Comparison of ENCODE assay signal across 2 cellular contexts in the genomic region with DNA sequence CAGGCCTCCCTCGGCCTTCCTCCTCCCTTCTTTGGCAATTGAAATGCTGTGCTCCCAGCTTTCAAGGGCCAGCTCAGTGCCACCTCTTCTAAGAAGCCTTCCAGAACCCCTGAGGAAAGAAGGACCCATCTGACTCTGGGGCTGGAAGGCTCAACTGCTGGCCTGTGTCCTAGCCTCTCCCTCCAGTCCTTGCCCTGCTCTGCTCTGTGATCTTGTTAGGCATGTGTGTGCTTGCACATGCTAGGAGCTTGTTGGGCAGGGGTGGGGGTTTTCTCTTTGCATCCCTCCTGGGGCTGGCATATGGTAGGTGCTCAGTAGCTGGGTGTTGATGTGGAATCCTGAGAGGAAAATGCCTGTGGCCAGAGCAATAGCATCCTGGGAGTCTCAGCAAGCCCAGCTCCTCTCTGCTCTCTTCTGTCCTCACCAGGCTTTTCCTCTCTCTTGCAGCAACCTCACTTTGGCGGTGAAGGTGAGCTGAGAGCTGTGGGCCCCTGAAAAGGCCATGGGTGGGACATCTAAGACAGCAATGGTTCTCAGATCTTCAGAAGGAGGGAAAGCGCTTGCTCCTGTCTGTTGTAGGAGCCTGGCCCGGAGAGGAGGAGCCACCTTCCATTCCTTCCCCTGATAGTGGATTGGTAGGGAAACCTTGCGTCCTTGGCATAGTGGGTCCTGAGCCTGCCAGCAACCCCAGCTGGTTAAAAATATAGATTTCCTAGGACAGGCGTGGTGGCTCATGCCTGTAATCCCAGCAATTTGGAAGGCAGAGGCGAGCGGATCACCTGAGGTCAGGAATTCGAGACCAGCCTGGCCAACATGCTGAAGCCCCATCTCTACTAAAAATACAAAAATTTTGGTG.
TF ChIP-seq lines count a peak whose summit lies in the region.

No MANE protein-coding gene starts in this region.

TF ChIP-seq in A549, 52 proteins besides CTCF, POLR2A, EP300 and RAD21:
- TF ChIP-seq, protein P1, sequence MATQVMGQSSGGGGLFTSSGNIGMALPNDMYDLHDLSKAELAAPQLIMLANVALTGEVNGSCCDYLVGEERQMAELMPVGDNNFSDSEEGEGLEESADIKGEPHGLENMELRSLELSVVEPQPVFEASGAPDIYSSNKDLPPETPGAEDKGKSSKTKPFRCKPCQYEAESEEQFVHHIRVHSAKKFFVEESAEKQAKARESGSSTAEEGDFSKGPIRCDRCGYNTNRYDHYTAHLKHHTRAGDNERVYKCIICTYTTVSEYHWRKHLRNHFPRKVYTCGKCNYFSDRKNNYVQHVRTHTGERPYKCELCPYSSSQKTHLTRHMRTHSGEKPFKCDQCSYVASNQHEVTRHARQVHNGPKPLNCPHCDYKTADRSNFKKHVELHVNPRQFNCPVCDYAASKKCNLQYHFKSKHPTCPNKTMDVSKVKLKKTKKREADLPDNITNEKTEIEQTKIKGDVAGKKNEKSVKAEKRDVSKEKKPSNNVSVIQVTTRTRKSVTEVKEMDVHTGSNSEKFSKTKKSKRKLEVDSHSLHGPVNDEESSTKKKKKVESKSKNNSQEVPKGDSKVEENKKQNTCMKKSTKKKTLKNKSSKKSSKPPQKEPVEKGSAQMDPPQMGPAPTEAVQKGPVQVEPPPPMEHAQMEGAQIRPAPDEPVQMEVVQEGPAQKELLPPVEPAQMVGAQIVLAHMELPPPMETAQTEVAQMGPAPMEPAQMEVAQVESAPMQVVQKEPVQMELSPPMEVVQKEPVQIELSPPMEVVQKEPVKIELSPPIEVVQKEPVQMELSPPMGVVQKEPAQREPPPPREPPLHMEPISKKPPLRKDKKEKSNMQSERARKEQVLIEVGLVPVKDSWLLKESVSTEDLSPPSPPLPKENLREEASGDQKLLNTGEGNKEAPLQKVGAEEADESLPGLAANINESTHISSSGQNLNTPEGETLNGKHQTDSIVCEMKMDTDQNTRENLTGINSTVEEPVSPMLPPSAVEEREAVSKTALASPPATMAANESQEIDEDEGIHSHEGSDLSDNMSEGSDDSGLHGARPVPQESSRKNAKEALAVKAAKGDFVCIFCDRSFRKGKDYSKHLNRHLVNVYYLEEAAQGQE (IDR thresholded peaks at IDR 0.05), result no peak
- no peak for TF ChIP-seq CEBPB (IDR thresholded peaks at IDR 0.05)
- TF ChIP-seq, protein P2, sequence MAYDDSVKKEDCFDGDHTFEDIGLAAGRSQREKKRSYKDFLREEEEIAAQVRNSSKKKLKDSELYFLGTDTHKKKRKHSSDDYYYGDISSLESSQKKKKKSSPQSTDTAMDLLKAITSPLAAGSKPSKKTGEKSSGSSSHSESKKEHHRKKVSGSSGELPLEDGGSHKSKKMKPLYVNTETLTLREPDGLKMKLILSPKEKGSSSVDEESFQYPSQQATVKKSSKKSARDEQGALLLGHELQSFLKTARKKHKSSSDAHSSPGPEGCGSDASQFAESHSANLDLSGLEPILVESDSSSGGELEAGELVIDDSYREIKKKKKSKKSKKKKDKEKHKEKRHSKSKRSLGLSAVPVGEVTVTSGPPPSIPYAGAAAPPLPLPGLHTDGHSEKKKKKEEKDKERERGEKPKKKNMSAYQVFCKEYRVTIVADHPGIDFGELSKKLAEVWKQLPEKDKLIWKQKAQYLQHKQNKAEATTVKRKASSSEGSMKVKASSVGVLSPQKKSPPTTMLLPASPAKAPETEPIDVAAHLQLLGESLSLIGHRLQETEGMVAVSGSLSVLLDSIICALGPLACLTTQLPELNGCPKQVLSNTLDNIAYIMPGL (CRISPR knock-in tag; IDR thresholded peaks at IDR 0.05; ENCODE audit: borderline replicate concordance), result no peak
- TF ChIP-seq HOXB5 (CRISPR knock-in tag; IDR thresholded peaks at IDR 0.05), result no peak
- no peak for TF ChIP-seq NR3C1 (IDR thresholded peaks at IDR 0.05)
- no peak for TF ChIP-seq ZFP36 (IDR thresholded peaks at IDR 0.05; ENCODE audit: borderline replicate concordance, partially characterized antibody)
- no peak for TF ChIP-seq HOXB13 (CRISPR knock-in tag; IDR thresholded peaks at IDR 0.05; ENCODE audit: low read depth)
- TF ChIP-seq, protein P3, sequence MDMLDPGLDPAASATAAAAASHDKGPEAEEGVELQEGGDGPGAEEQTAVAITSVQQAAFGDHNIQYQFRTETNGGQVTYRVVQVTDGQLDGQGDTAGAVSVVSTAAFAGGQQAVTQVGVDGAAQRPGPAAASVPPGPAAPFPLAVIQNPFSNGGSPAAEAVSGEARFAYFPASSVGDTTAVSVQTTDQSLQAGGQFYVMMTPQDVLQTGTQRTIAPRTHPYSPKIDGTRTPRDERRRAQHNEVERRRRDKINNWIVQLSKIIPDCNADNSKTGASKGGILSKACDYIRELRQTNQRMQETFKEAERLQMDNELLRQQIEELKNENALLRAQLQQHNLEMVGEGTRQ (IDR thresholded peaks at IDR 0.05), result no peak
- no peak for TF ChIP-seq MYC (IDR thresholded peaks at IDR 0.05; ENCODE audit: borderline replicate concordance, low read length)
- TF ChIP-seq, protein P4, sequence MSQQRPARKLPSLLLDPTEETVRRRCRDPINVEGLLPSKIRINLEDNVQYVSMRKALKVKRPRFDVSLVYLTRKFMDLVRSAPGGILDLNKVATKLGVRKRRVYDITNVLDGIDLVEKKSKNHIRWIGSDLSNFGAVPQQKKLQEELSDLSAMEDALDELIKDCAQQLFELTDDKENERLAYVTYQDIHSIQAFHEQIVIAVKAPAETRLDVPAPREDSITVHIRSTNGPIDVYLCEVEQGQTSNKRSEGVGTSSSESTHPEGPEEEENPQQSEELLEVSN (IDR thresholded peaks at IDR 0.05; ENCODE audit: borderline replicate concordance, low read depth), result no peak
- TF ChIP-seq, protein P5, sequence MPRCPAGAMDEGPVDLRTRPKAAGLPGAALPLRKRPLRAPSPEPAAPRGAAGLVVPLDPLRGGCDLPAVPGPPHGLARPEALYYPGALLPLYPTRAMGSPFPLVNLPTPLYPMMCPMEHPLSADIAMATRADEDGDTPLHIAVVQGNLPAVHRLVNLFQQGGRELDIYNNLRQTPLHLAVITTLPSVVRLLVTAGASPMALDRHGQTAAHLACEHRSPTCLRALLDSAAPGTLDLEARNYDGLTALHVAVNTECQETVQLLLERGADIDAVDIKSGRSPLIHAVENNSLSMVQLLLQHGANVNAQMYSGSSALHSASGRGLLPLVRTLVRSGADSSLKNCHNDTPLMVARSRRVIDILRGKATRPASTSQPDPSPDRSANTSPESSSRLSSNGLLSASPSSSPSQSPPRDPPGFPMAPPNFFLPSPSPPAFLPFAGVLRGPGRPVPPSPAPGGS (IDR thresholded peaks at IDR 0.05), result no peak
- TF ChIP-seq SMC3 (IDR thresholded peaks at IDR 0.05), result no peak
- TF ChIP-seq GATA3 (IDR thresholded peaks at IDR 0.05; ENCODE audit: borderline replicate concordance), result no peak
- no peak for TF ChIP-seq MAFK (IDR thresholded peaks at IDR 0.05; ENCODE audit: partially characterized antibody)

TF ChIP-seq in IMR-90, 13 proteins besides CTCF, POLR2A, EP300 and RAD21:
- no peak for TF ChIP-seq MAFK (IDR thresholded peaks at IDR 0.05; ENCODE audit: low read depth, low read length)
- no peak for TF ChIP-seq NFE2L2 (IDR thresholded peaks at IDR 0.05; ENCODE audit: low read depth, low read length)
- no peak for TF ChIP-seq BHLHE40 (IDR thresholded peaks at IDR 0.05; ENCODE audit: low read depth, low read length)
- TF ChIP-seq MXI1 (IDR thresholded peaks at IDR 0.05; ENCODE audit: borderline replicate concordance, low read depth, low read length), result no peak
- TF ChIP-seq MAZ (IDR thresholded peaks at IDR 0.05; ENCODE audit: borderline replicate concordance, low read depth, low read length), result no peak
- TF ChIP-seq RFX5 (IDR thresholded peaks at IDR 0.05; ENCODE audit: low read depth, low read length), result no peak
- TF ChIP-seq CHD1 (IDR thresholded peaks at IDR 0.05; ENCODE audit: low read depth, low read length), result no peak
- no peak for TF ChIP-seq CEBPB (IDR thresholded peaks at IDR 0.05; ENCODE audit: low read depth, low read length)
- TF ChIP-seq, protein P6, sequence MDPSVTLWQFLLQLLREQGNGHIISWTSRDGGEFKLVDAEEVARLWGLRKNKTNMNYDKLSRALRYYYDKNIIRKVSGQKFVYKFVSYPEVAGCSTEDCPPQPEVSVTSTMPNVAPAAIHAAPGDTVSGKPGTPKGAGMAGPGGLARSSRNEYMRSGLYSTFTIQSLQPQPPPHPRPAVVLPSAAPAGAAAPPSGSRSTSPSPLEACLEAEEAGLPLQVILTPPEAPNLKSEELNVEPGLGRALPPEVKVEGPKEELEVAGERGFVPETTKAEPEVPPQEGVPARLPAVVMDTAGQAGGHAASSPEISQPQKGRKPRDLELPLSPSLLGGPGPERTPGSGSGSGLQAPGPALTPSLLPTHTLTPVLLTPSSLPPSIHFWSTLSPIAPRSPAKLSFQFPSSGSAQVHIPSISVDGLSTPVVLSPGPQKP (IDR thresholded peaks at IDR 0.05; ENCODE audit: borderline replicate concordance, low read depth, low read length), result no peak
- no peak for TF ChIP-seq FOS (IDR thresholded peaks at IDR 0.05; ENCODE audit: low read depth, low read length)
- no peak for TF ChIP-seq RCOR1 (IDR thresholded peaks at IDR 0.05; ENCODE audit: insufficient replicate concordance, low read length)
- no peak for TF ChIP-seq SMC3 (IDR thresholded peaks at IDR 0.05; ENCODE audit: low read depth, low read length)
- TF ChIP-seq, protein P3 (IDR thresholded peaks at IDR 0.05; ENCODE audit: low read depth, low read length), result no peak
